ENCODE assay signal across 1 cellular context in genomic region chr17:68293490-68294195, GRCh38.
TF ChIP-seq lines count a peak whose summit lies in the region.

No MANE protein-coding gene starts in this region.

TF ChIP-seq in HepG2, 621 proteins besides CTCF, POLR2A, EP300 and RAD21:
- TF ChIP-seq NONO (IDR thresholded peaks at IDR 0.05) (no peak), NONO (CRISPR knock-in tag; conservative IDR thresholded peaks at IDR 0.05) (no peak), NCOA5 (CRISPR knock-in tag; IDR thresholded peaks at IDR 0.05) (no peak), ASH2L (IDR thresholded peaks at IDR 0.05; ENCODE audit: insufficient read length, low read depth, low read length) (peak; percentile 22), ADNP (CRISPR knock-in tag; IDR thresholded peaks at IDR 0.05) (peak; percentile 94), ZMYM3 (CRISPR knock-in tag; IDR thresholded peaks at IDR 0.05) (peak; percentile 77), RCOR2 (CRISPR knock-in tag; IDR thresholded peaks at IDR 0.05) (peak; percentile 88), ZNF691 (CRISPR knock-in tag; IDR thresholded peaks at IDR 0.05; ENCODE audit: borderline replicate concordance, low read depth) (peak; percentile 94), HDAC2 (CRISPR knock-in tag; IDR thresholded peaks at IDR 0.05) (peak; percentile 46; the same call in 1 of the 2 replicates), ZSCAN31 (CRISPR knock-in tag; IDR thresholded peaks at IDR 0.05; ENCODE audit: low read depth) (no peak), SAFB2 (CRISPR knock-in tag; IDR thresholded peaks at IDR 0.05; ENCODE audit: borderline replicate concordance, low read depth) (no peak), ZNF629 (CRISPR knock-in tag; conservative IDR thresholded peaks at IDR 0.05) (peak; percentile 98), ZNF431 (CRISPR knock-in tag; IDR thresholded peaks at IDR 0.05; ENCODE audit: borderline replicate concordance, low read depth) (no peak), KDM1A (CRISPR knock-in tag; IDR thresholded peaks at IDR 0.05) (peak; percentile 95), CHD4 (IDR thresholded peaks at IDR 0.05; ENCODE audit: borderline replicate concordance, low read length) (peak; percentile 90; the same call in 1 of the 2 replicates)
- TF ChIP-seq, protein P1, sequence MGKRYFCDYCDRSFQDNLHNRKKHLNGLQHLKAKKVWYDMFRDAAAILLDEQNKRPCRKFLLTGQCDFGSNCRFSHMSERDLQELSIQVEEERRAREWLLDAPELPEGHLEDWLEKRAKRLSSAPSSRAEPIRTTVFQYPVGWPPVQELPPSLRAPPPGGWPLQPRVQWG (CRISPR knock-in tag; IDR thresholded peaks at IDR 0.05; ENCODE audit: borderline replicate concordance, low read depth): no peak
TF ChIP-seq in HepG2: peak in this region for 9.
